18 cellular contexts compared by ENCODE assay signal in the genomic region with DNA sequence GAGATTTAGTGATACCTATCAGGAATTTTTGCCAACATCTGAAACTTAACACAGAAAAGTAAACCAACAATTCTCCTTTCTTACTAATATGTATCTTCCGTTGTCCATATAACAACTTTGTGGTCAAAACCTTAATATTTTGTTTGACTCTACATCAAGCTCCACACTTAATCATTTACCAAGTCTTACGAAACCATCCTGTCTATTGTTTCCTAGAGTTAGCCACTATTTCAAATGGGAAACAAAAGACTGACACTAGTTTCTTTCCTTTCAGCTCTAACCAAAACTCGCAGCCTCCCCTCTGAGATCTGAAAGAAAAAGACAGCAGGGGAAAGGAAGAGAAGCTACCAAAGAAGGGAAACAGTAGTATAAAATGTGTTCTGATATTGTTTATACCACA. TPM values are rescaled to one million over a fixed set of nuclear protein-coding genes. Genes with fewer than 3 reads are reported as not detected.
DNase-seq lines count a peak whose midpoint lies in the region; ATAC-seq and TF ChIP-seq lines count a peak whose summit lies in the region.
"Had no signal": no experiment of that assay in that cellular context is flagged by ENCODE, and none has a peak within 500 bp of the region (broad histone marks: within the 10 kb centered on the region; RNA-seq: fewer than 3 reads in every experiment).

No MANE protein-coding gene starts in this region.

- H3K4me1 Mint-ChIP-seq in Calu3 (ENCODE audit: low read depth, unreplicated experiment) (peaks cover 17% of the 10 kb centered on the region), HFFc6 (ENCODE audit: low read depth) (peaks cover 34% of the 10 kb centered on the region)

- 87% methylated on average over 3 of the region's 3 CpGs for WGBS in right cardiac atrium

- TF ChIP-seq CTCF in Calu3 (IDR thresholded peaks at IDR 0.05; ENCODE audit: unreplicated experiment) = no peak
- no peak for TF ChIP-seq CTCF in fibroblast of the aortic adventitia (IDR thresholded peaks at IDR 0.05; ENCODE audit: insufficient read depth, low read length)
- TF ChIP-seq CTCF in HFFc6 (IDR thresholded peaks at IDR 0.05) = no peak

- CTCF ChIA-PET in Calu3 (lab: Charles Lee) = no interaction called here

- intact Hi-C loops in Calu3 (cut with micrococcal nuclease; ENCODE audit: unreplicated experiment) (no loop called here), right cardiac atrium (cut with DNase I) (no loop called here)

- H3K9me3 ChIP-seq in right cardiac atrium (ENCODE audit: control insufficient read depth, low read length) = no peaks in the 10 kb centered on the region

- H3K36me3 Mint-ChIP-seq in Calu3 (ENCODE audit: insufficient read depth, unreplicated experiment) (no peaks in the 10 kb centered on the region), HFFc6 (ENCODE audit: low read depth) (no peaks in the 10 kb centered on the region)
- H3K36me3 Mint-ChIP-seq: activated naive CD8-positive, alpha-beta T cell; naive B cell had no signal

- H3K27ac Mint-ChIP-seq in Calu3 (ENCODE audit: unreplicated experiment) = peak overlapping the region; percentile 81
- H3K27ac Mint-ChIP-seq in HFFc6 = no peak overlapping the region
- H3K27ac Mint-ChIP-seq: activated naive CD8-positive, alpha-beta T cell; naive B cell had no signal

- H3K4me3 ChIP-seq in fibroblast of the aortic adventitia (ENCODE audit: low read depth, low read length) (no peak overlapping the region), right cardiac atrium (ENCODE audit: low read length) (no peak overlapping the region)
- H3K4me3 ChIP-seq: SK-N-MC had no signal

- ATAC-seq in GM21423 (IDR thresholded peaks at IDR 0.05; ENCODE audit: unreplicated experiment) = peak; percentile 79
- no peak for ATAC-seq in right cardiac atrium

- no TSS peak for BruUV-seq in Calu3 (replicated peaks; lab: Mats Ljungman, UMichigan)

- TF ChIP-seq EP300 in Ishikawa (IDR thresholded peaks at IDR 0.05; ENCODE audit: borderline replicate concordance) = no peak

- H3K27me3 ChIP-seq in right cardiac atrium (ENCODE audit: control insufficient read depth, insufficient read depth) = no peaks in the 10 kb centered on the region

- H3K27ac ChIP-seq in right cardiac atrium (ENCODE audit: low read length) = no peak overlapping the region
- H3K27ac ChIP-seq: SK-N-MC had no signal

- no peaks in the 10 kb centered on the region for H3K27me3 Mint-ChIP-seq in Calu3 (ENCODE audit: unreplicated experiment)
- peaks cover 2% of the 10 kb centered on the region; the same call in 1 of the 2 replicates for H3K27me3 Mint-ChIP-seq in HFFc6 (ENCODE audit: insufficient read depth)

- DNase-seq in Calu3 (no peak), fibroblast of the aortic adventitia (ENCODE audit: low read depth) (peak; percentile 45), right cardiac atrium (no peak), NCI-H446 treated with DMSO at 0.1 percent for 48 hours (lab: John Stamatoyannopoulos, UW) (no peak), HFFc6 (no peak)
- DNase-seq in activated CD4-positive, alpha-beta T cell treated with anti-CD3 and anti-CD28 coated beads, Interleukin-2, amount 50 U/mL, for 1 hour = no peak
- DNase-seq: activated CD4-positive, alpha-beta T cell treated with anti-CD3 and anti-CD28 coated beads for 48 hours; activated T-cell treated with anti-CD3 and anti-CD28 coated beads for 4 hours; GDM1; KG1; naive B cell; NCI-H1436 treated with DMSO at 0.1 percent for 48 hours; NCI-H226; stimulated activated naive CD4-positive, alpha-beta T cell had no signal

- H3K9me3 Mint-ChIP-seq in Calu3 (ENCODE audit: low read depth, unreplicated experiment) (no peaks in the 10 kb centered on the region), HFFc6 (no peaks in the 10 kb centered on the region)

- H3K4me1 ChIP-seq in right cardiac atrium (ENCODE audit: control insufficient read depth, insufficient read depth, low read length) = no peaks in the 10 kb centered on the region

- H3K4me3 Mint-ChIP-seq in Calu3 (ENCODE audit: low read depth, unreplicated experiment) = no peak overlapping the region
- H3K4me3 Mint-ChIP-seq in HFFc6 = no peak overlapping the region
- H3K4me3 Mint-ChIP-seq: activated naive CD8-positive, alpha-beta T cell; naive B cell had no signal

- TF ChIP-seq RAD21 in Ishikawa (IDR thresholded peaks at IDR 0.05; ENCODE audit: low read depth) = no peak

TF ChIP-seq in Ishikawa, 13 proteins besides CTCF, POLR2A, EP300 and RAD21:
- TF ChIP-seq CEBPB (IDR thresholded peaks at IDR 0.05) (peak; percentile 33; the same call in 1 of the 2 replicates), EGR1 (IDR thresholded peaks at IDR 0.05) (no peak)

RNA-seq across cellular contexts. Expression of a gene that starts 26.5 kb away (rescaled TPM):
- total RNA-seq in Calu3 (2022) (5.0 and 8.1 TPM in 2 replicates), fibroblast of the aortic adventitia (ENCODE audit: low replicate concordance) (5.7 and 8.0 TPM in 2 replicates), right cardiac atrium (1 to 10 TPM; 4.9 to 7.2 (median 6.3) TPM)
- polyA plus RNA-seq in right cardiac atrium = 1.6 TPM
- total RNA-seq in HFFc6 (2021; fragmentation: NEBNext Ultra II Directional; extraction: Animal tissue kit (Norgen Biotek cat#: 25700)) = 1 to 10 TPM; 7.0 to 8.6 (median 7.8) TPM

RNA-seq across cellular contexts. Expression of a gene that starts 40.6 kb away (rescaled TPM):
- total RNA-seq in Calu3 (2022) (446 and 447 TPM in 2 replicates), fibroblast of the aortic adventitia (ENCODE audit: low replicate concordance) (724 and 1,292 TPM in 2 replicates), right cardiac atrium (100 to 1,000 TPM; 311 to 375 (median 344) TPM)
- 228 TPM for polyA plus RNA-seq in right cardiac atrium
- total RNA-seq in HFFc6 (2021; fragmentation: NEBNext Ultra II Directional; extraction: Animal tissue kit (Norgen Biotek cat#: 25700)) = 100 to 1,000 TPM; 333 to 490 (median 458) TPM
